Comparison of ENCODE assay signal across 16 cellular contexts in genomic region chr2:98691307-98691706, GRCh38. TPM values are rescaled to one million over a fixed set of nuclear protein-coding genes. Genes with fewer than 3 reads are reported as not detected.
A peak's percentile ranks its signal among the peaks of the same experiment; 100 is the strongest.
DNase-seq lines count a peak whose midpoint lies in the region; ATAC-seq lines count a peak whose summit lies in the region.
"Had no signal": no experiment of that assay in that cellular context is flagged by ENCODE, and none has a peak within 500 bp of the region (broad histone marks: within the 10 kb centered on the region; RNA-seq: fewer than 3 reads in every experiment).

No MANE protein-coding gene starts in this region.

- ATAC-seq in left colon, result peak; percentile 80
- ATAC-seq in HG03457 (IDR thresholded peaks at IDR 0.05; ENCODE audit: unreplicated experiment), result no peak
- ATAC-seq in HG02938 (IDR thresholded peaks at IDR 0.05; ENCODE audit: unreplicated experiment), result no peak
- ATAC-seq: HCT116, Right ventricle myocardium inferior had no signal

- in situ Hi-C loops in ACHN (cut with HindIII; ENCODE audit: low pct_ligation_motif_present, low pct_unique_long_range_greater_than_20kb, low sequenced_read_pairs), result no loop called here

- peak overlapping the region; percentile 48 for H3K27ac ChIP-seq in angular gyrus (ENCODE audit: low read depth, low read length)
- H3K27ac ChIP-seq: BLaER1 had no signal

- DNase-seq in ACHN (peak; percentile 24), Daoy (ENCODE audit: low read depth) (peak; percentile 35), left colon (no peak), retina (no peak), mesenteric fat pad (ENCODE audit: low spot score) (no peak)
- DNase-seq: activated effector memory CD4-positive, alpha-beta T cell treated with Interleukin-2 at 50 U/mL for 16 hours; NCI-H1417; NCI-H526 treated with DMSO at 0.1 percent for 48 hours; stimulated activated CD4-positive, alpha-beta T cell treated with anti-CD3 and anti-CD28 coated beads, Interleukin-2, amount 100 ng/mL, for 48 hours; stimulated activated naive CD4-positive, alpha-beta T cell treated with Interleukin-2 at 50 U/mL for 16 hours had no signal

- intact Hi-C loops in left colon (cut with DNase I, micrococcal nuclease), result no loop called here

RNA-seq across cellular contexts. Expression of gene MGAT4A, which starts 39.6 kb away (rescaled TPM):
- 3.9 and 7.7 TPM in 2 replicates for total RNA-seq in Daoy (2014; rRNA removed; shearing (Covaris generic))
- 100 to 1,000 TPM; 115 to 154 TPM for total RNA-seq in left colon
- 50.6 TPM for total RNA-seq in mesenteric fat pad

Comparison
In these comparisons a context has a peak if more than half of its experiments do, and no peak if none do; other contexts are left out.
1. DNase-seq: peak in ACHN (single experiment) and Daoy (single experiment); none in left colon (0 of 2), retina (single experiment) and mesenteric fat pad (single experiment).